13 cellular contexts compared by ENCODE assay signal in the genomic region with DNA sequence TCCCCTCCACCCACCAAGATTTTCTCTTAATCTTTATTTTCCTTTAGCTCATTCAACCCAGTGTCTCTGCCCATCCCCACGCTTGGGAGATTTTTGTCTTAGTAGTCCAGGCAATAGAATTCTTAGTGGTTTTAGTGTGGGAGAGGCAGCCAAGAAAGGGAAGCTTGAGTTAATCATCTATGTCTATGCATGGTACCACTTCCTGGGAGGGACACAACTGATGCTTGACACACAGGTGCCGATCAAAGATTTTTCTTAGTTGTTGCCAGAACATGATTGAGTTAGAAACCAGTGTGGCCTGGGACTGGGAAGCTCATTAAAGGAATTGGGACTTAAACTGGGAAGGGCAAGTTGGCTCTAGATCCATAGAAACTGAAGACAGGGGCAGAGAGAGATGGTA. TPM values are rescaled to one million over a fixed set of nuclear protein-coding genes. Genes with fewer than 3 reads are reported as not detected.
A peak's percentile ranks its signal among the peaks of the same experiment; 100 is the strongest.
DNase-seq lines count a peak whose midpoint lies in the region; ATAC-seq and TF ChIP-seq lines count a peak whose summit lies in the region.
"Had no signal": no experiment of that assay in that cellular context is flagged by ENCODE, and none has a peak within 500 bp of the region (broad histone marks: within the 10 kb centered on the region; RNA-seq: fewer than 3 reads in every experiment).

No MANE protein-coding gene starts in this region.

- ATAC-seq in GM19025 (IDR thresholded peaks at IDR 0.05; ENCODE audit: low read depth, unreplicated experiment) (peak; percentile 84), GM21737 (IDR thresholded peaks at IDR 0.05; ENCODE audit: unreplicated experiment) (peak; percentile 88), HG03469 (IDR thresholded peaks at IDR 0.05; ENCODE audit: unreplicated experiment) (peak; percentile 73), lung (ENCODE audit: insufficient read depth, low FRiP score) (no peak)

- H3K27ac Mint-ChIP-seq in endodermal cell: no peak overlapping the region
- H3K27ac Mint-ChIP-seq: activated CD4-positive, alpha-beta T cell treated with anti-CD3 and anti-CD28 coated beads, Interleukin-2, amount 10 ng/mL, durations not matched to agents 7 days and 5 days; mesothelial cell of epicardium had no signal

- H3K36me3 ChIP-seq in lung (ENCODE audit: control insufficient read depth in 2 of 2, insufficient read depth in 2 of 2, low read length in 2 of 2) (no peaks in the 10 kb centered on the region), endodermal cell (ENCODE audit: control insufficient read depth, insufficient read depth, low read length) (no peaks in the 10 kb centered on the region)
- H3K36me3 ChIP-seq: brain microvascular endothelial cell, thoracic aorta had no signal

- no peaks in the 10 kb centered on the region for H3K27me3 Mint-ChIP-seq in endodermal cell (ENCODE audit: insufficient read depth)
- H3K27me3 Mint-ChIP-seq: activated CD4-positive, alpha-beta T cell treated with anti-CD3 and anti-CD28 coated beads, Interleukin-2, amount 10 ng/mL, durations not matched to agents 7 days and 5 days had no signal

- WGBS in lung, 2 donors: 38 to 57% methylated on average over 2 of the region's 2 CpGs
- 92 to 100% methylated on average over 1 to 2 of the region's 2 CpGs for WGBS in endodermal cell (ENCODE audit: insufficient coverage in 1 of 2, insufficient read length in 1 of 2), 2 experiments

- DNase-seq in lung (ENCODE audit: low spot score) (peak; percentile 19), inferior parietal cortex (ENCODE audit: extremely low spot score) (no peak), endodermal cell (no peak)
- no peak for DNase-seq in stimulated activated CD4-positive, alpha-beta T cell treated with anti-CD3 and anti-CD28 coated beads, Interleukin-2, amount 100 ng/mL, for 48 hours
- DNase-seq in activated CD4-positive, alpha-beta T cell treated with anti-CD3 and anti-CD28 coated beads, Interleukin-2, amount 50 U/mL, for 4 hours: no peak
- DNase-seq: activated CD4-positive, alpha-beta T cell treated with anti-CD3 and anti-CD28 coated beads, Interleukin-2, amount 10 ng/mL, durations not matched to agents 7 days and 5 days; brain microvascular endothelial cell; GF-D8 had no signal

- H3K4me3 Mint-ChIP-seq in endodermal cell: no peak overlapping the region
- H3K4me3 Mint-ChIP-seq: activated CD4-positive, alpha-beta T cell treated with anti-CD3 and anti-CD28 coated beads, Interleukin-2, amount 10 ng/mL, durations not matched to agents 7 days and 5 days; mesothelial cell of epicardium had no signal

- H3K4me1 ChIP-seq in lung (ENCODE audit: control insufficient read depth in 2 of 2, insufficient read depth in 2 of 2, low read length in 2 of 2) (no peaks in the 10 kb centered on the region), endodermal cell (ENCODE audit: control insufficient read depth, insufficient read depth, low read length) (no peaks in the 10 kb centered on the region)

- H3K36me3 Mint-ChIP-seq in endodermal cell (ENCODE audit: low read depth): no peaks in the 10 kb centered on the region
- H3K36me3 Mint-ChIP-seq: mesothelial cell of epicardium had no signal

- H3K27ac ChIP-seq in lung (ENCODE audit: low read depth in 1 of 2, low read length in 1 of 2): no peak overlapping the region
- H3K27ac ChIP-seq in endodermal cell (ENCODE audit: low read depth, low read length): no peak overlapping the region
- H3K27ac ChIP-seq: brain microvascular endothelial cell, thoracic aorta had no signal

- H3K4me3 ChIP-seq in lung (no peak overlapping the region), endodermal cell (ENCODE audit: low read length) (no peak overlapping the region)
- H3K4me3 ChIP-seq: thoracic aorta had no signal

- H3K27me3 ChIP-seq in lung (ENCODE audit: control insufficient read depth, insufficient read depth) (no peaks in the 10 kb centered on the region), endodermal cell (ENCODE audit: control insufficient read depth, insufficient read depth, low read length, poor library complexity, severe bottlenecking) (no peaks in the 10 kb centered on the region)
- H3K27me3 ChIP-seq: brain microvascular endothelial cell had no signal

- no peak overlapping the region for H3K9ac ChIP-seq in endodermal cell (ENCODE audit: extremely low read depth, low read length, poor library complexity, severe bottlenecking)

- peaks cover 6% of the 10 kb centered on the region for H3K4me1 Mint-ChIP-seq in endodermal cell
- H3K4me1 Mint-ChIP-seq: mesothelial cell of epicardium had no signal

- no peaks in the 10 kb centered on the region for H3K9me3 Mint-ChIP-seq in endodermal cell
- H3K9me3 Mint-ChIP-seq: mesothelial cell of epicardium had no signal

- TF ChIP-seq CTCF in lung (IDR thresholded peaks at IDR 0.05; ENCODE audit: control extremely low read depth, extremely low read depth) (no peak), endodermal cell (conservative IDR thresholded peaks at IDR 0.05) (no peak)

- no peaks in the 10 kb centered on the region for H3K9me3 ChIP-seq in lung (ENCODE audit: control insufficient read depth in 2 of 2, insufficient read depth in 1 of 2, low read length in 1 of 2)
- H3K9me3 ChIP-seq in endodermal cell (ENCODE audit: control insufficient read depth, low read length): no peaks in the 10 kb centered on the region
- H3K9me3 ChIP-seq: thoracic aorta had no signal

RNA-seq across cellular contexts. Expression of gene STRA8, which starts 3.1 kb away (rescaled TPM):
- total RNA-seq in lung (not detected), endodermal cell (not detected)
- not detected for polyA plus RNA-seq in lung
- not detected for polyA plus RNA-seq in endodermal cell (2013, experiment 1 of 2)
- not detected for polyA plus RNA-seq in endodermal cell (2013, experiment 2 of 2)
- total RNA-seq: activated CD4-positive, alpha-beta T cell treated with anti-CD3 and anti-CD28 coated beads, Interleukin-2, amount 10 ng/mL, durations not matched to agents 7 days and 5 days; mesothelial cell of epicardium; thoracic aorta had no signal

RNA-seq across cellular contexts. Expression of gene WDR91, which starts 25.4 kb away (rescaled TPM):
- total RNA-seq in lung: 10 to 100 TPM; 28.0 to 47.8 TPM
- polyA plus RNA-seq in lung: 10 to 100 TPM; 11.3 to 15.1 TPM
- 1 to 10 TPM; 8.2 to 9.6 TPM for total RNA-seq in endodermal cell
- 11.9 TPM for polyA plus RNA-seq in endodermal cell (2013, experiment 1 of 2)
- polyA plus RNA-seq in endodermal cell (2013, experiment 2 of 2): 14.5 TPM
